7 cellular contexts compared by ENCODE assay signal in the genomic region with DNA sequence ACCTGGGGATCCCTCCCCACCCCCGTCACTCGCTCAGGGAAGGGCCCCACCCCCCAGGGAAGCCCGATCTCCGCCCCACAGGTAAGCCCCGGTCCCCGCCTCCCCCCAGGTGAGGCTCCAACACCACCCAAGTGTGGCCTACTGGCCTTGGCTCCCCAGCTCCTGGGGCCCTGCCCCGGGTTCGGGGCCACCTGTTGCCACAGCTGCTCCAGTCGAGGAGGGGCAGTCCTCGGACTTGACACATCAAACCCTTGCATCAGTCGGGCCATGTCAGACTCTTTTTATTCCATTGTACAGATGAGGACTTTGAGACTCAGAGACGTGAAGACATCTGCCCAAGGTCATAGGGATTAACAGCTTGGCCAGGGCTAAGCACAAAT. TPM values are rescaled to one million over a fixed set of nuclear protein-coding genes. Genes with fewer than 3 reads are reported as not detected.
DNase-seq lines count a peak whose midpoint lies in the region; ATAC-seq, FAIRE-seq and TF ChIP-seq lines count a peak whose summit lies in the region.

No MANE protein-coding gene starts in this region.

- peak; percentile 26 for FAIRE-seq in GM19239 (lab: Jason Lieb, UNC)
- no peak for FAIRE-seq in pancreas (lab: Jason Lieb, UNC)

- peak overlapping the region; percentile 62 to 91 (median 82) for H3K4me3 ChIP-seq in pancreas

- 0 to 2% methylated on average over 9 to 12 of the region's 12 CpGs for WGBS in pancreas, 2 donors

- peak; percentile 7 for ATAC-seq in HG03521 (IDR thresholded peaks at IDR 0.05; ENCODE audit: unreplicated experiment)
- ATAC-seq in pancreas = peak; percentile 58 to 77 (median 72)

- DNase-seq in GM19239 (ENCODE audit: insufficient read length, low spot score) = no peak
- DNase-seq in activated CD4-positive, alpha-beta T cell treated with anti-CD3 and anti-CD28 coated beads for 48 hours = peak; percentile 32
- DNase-seq in fibroblast of peridontal ligament (ENCODE audit: extremely low read depth) = peak; percentile 8
- peak; percentile 66 to 86 (median 72) for DNase-seq in pancreas
- no peak for DNase-seq in HuH-7.5 (ENCODE audit: low spot score)
- no peak for DNase-seq in central memory CD4-positive, alpha-beta T cell

- H3K4me1 ChIP-seq in pancreas = peaks cover 5 to 20% (median 15%) of the 10 kb centered on the region in 3 donors

- intact Hi-C loops in pancreas (cut with DNase I) = no loop called here

- H3K9me3 ChIP-seq in pancreas = no peaks in the 10 kb centered on the region

- TF ChIP-seq CTCF in pancreas (IDR thresholded peaks at IDR 0.05) = no peak

- H3K36me3 ChIP-seq in pancreas = peaks cover 0 to 14% (median 0%) of the 10 kb centered on the region in 3 donors

- H3K27me3 ChIP-seq in pancreas = no peaks in the 10 kb centered on the region

- peak overlapping the region; percentile 69 to 80 (median 74) for H3K27ac ChIP-seq in pancreas

RNA-seq across cellular contexts. Expression of a gene that starts 0.5 kb away (rescaled TPM):
- total RNA-seq in pancreas = 10 to 100 TPM; 23.0 to 29.7 (median 26.2) TPM
- 10 to 100 TPM; 57.5 to 78.6 TPM for polyA plus RNA-seq in pancreas

RNA-seq across cellular contexts. Expression of a gene that starts 0.6 kb away (rescaled TPM):
- 1 to 10 TPM; 2.6 to 4.5 (median 3.9) TPM for total RNA-seq in pancreas
- 10 to 100 TPM in 1 of 2 donors, 1 to 10 TPM in 1; 8.1 to 15.3 TPM for polyA plus RNA-seq in pancreas

RNA-seq across cellular contexts. Expression of a gene that starts 29.6 kb away (rescaled TPM):
- total RNA-seq in pancreas = 1 to 10 TPM in 1 of 6 donors, under 1 TPM in 3, not detected in 2; 0.39 to 1.4 (median 0.62) TPM
- 1 to 10 TPM in 1 of 2 donors, under 1 TPM in 1; 0.65 to 3.1 TPM for polyA plus RNA-seq in pancreas

RNA-seq across cellular contexts. Expression of a gene that starts 31.7 kb away (rescaled TPM):
- total RNA-seq in pancreas = 1 to 10 TPM in 1 of 6 donors, under 1 TPM in 3, not detected in 2; 0.25 to 2.0 (median 0.84) TPM
- under 1 TPM; 0.40 to 0.76 TPM for polyA plus RNA-seq in pancreas

RNA-seq across cellular contexts. Expression of a gene that starts 45.8 kb away (rescaled TPM):
- 10 to 100 TPM in 3 of 6 donors, 1 to 10 TPM in 3; 7.8 to 15.2 (median 10.3) TPM for total RNA-seq in pancreas
- polyA plus RNA-seq in pancreas = 10 to 100 TPM; 37.8 to 50.7 TPM

Comparison
In these comparisons a context has a peak if more than half of its experiments do, and no peak if none do; other contexts are left out.
1. DNase-seq: peak in activated CD4-positive, alpha-beta T cell treated with anti-CD3 and anti-CD28 coated beads for 48 hours (single experiment), fibroblast of peridontal ligament (single experiment) and pancreas (6 of 6); none in GM19239 (single experiment), HuH-7.5 (single experiment) and central memory CD4-positive, alpha-beta T cell (single experiment).